20 cellular contexts compared by ENCODE assay signal in the genomic region with DNA sequence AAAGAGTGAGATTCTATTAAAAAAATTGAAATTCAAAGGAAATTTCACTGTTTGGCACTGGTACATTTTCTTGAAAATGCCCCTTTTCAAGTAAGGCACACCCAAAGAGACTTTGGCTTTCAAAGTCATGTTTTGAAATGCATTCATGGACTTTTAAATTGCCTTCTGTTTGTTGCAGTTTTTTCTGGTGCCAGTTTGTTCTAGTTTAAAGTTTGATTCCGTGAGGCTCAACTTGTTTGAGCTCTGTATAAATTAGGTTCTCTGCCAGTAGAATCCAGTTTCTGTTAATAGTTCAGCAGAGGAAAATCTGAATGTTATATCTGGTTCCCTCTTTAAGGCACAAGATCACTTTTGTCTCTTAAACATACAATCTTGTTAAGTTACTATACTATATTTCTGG. TPM values are rescaled to one million over a fixed set of nuclear protein-coding genes. Genes with fewer than 3 reads are reported as not detected.
DNase-seq lines count a peak whose midpoint lies in the region; ATAC-seq, FAIRE-seq and TF ChIP-seq lines count a peak whose summit lies in the region.
"Had no signal": no experiment of that assay in that cellular context is flagged by ENCODE, and none has a peak within 500 bp of the region (broad histone marks: within the 10 kb centered on the region; RNA-seq: fewer than 3 reads in every experiment).

No MANE protein-coding gene starts in this region.

- H3K27me3 Mint-ChIP-seq in activated CD4-positive, alpha-beta T cell treated with anti-CD3 and anti-CD28 coated beads for 36 hours: no peaks in the 10 kb centered on the region
- H3K27me3 Mint-ChIP-seq in CD4-positive, alpha-beta memory T cell: no peaks in the 10 kb centered on the region
- no peaks in the 10 kb centered on the region for H3K27me3 Mint-ChIP-seq in central memory CD8-positive, alpha-beta T cell
- H3K27me3 Mint-ChIP-seq in progenitor cell of endocrine pancreas: no peaks in the 10 kb centered on the region
- H3K27me3 Mint-ChIP-seq: naive thymus-derived CD8-positive, alpha-beta T cell had no signal

- no peaks in the 10 kb centered on the region for H3K9me3 ChIP-seq in CD4-positive, alpha-beta memory T cell (ENCODE audit: control insufficient read depth in 1 of 2, low read length in 2 of 2)
- H3K9me3 ChIP-seq: sigmoid colon had no signal

- DNase-seq in activated CD4-positive, alpha-beta T cell treated with anti-CD3 and anti-CD28 coated beads for 36 hours: no peak
- no peak for DNase-seq in activated CD4-positive, alpha-beta T cell treated with anti-CD3 and anti-CD28 coated beads for 1 hour
- no peak for DNase-seq in CD4-positive, alpha-beta memory T cell
- no peak for DNase-seq in central memory CD8-positive, alpha-beta T cell (ENCODE audit: low spot score in 2 of 2)
- DNase-seq in renal cortical epithelial cell (ENCODE audit: low read depth) (peak; percentile 72), progenitor cell of endocrine pancreas (ENCODE audit: low spot score, unreplicated experiment) (no peak), urothelium cell line (ENCODE audit: low spot score) (no peak)
- DNase-seq: 8988T; activated CD8-positive, alpha-beta memory T cell treated with anti-CD3 and anti-CD28 coated beads for 24 hours; effector CD8-positive, alpha-beta T cell; H7; naive thymus-derived CD8-positive, alpha-beta T cell; NCI-H1694; NCI-H2171 treated with DMSO at 0.1 percent for 48 hours; NCI-H526; sigmoid colon had no signal

- intact Hi-C loops in activated CD4-positive, alpha-beta T cell treated with anti-CD3 and anti-CD28 coated beads for 36 hours (cut with DNase I, micrococcal nuclease): no loop called here
- intact Hi-C loops in CD4-positive, alpha-beta memory T cell (cut with micrococcal nuclease): no loop called here

- POLR2A ChIA-PET in activated CD4-positive, alpha-beta T cell treated with anti-CD3 and anti-CD28 coated beads for 36 hours (lab: Charles Lee): no interaction called here
- POLR2A ChIA-PET in CD4-positive, alpha-beta memory T cell (lab: Charles Lee; ENCODE audit: partially characterized antibody): no interaction called here

- H3K4me1 Mint-ChIP-seq in activated CD4-positive, alpha-beta T cell treated with anti-CD3 and anti-CD28 coated beads for 36 hours: peaks cover 76% of the 10 kb centered on the region
- peaks cover 50 to 66% (median 58%) of the 10 kb centered on the region in 4 donors for H3K4me1 Mint-ChIP-seq in CD4-positive, alpha-beta memory T cell
- peaks cover 46% of the 10 kb centered on the region for H3K4me1 Mint-ChIP-seq in central memory CD8-positive, alpha-beta T cell
- peaks cover 2% of the 10 kb centered on the region for H3K4me1 Mint-ChIP-seq in progenitor cell of endocrine pancreas (ENCODE audit: low read depth)

- H3K4me1 ChIP-seq in CD4-positive, alpha-beta memory T cell (ENCODE audit: insufficient read depth, low read length): peaks cover 70% of the 10 kb centered on the region

- no peak overlapping the region for H3K4me3 Mint-ChIP-seq in activated CD4-positive, alpha-beta T cell treated with anti-CD3 and anti-CD28 coated beads for 36 hours
- H3K4me3 Mint-ChIP-seq in CD4-positive, alpha-beta memory T cell: peak overlapping the region in 2 of 8 donors; percentile 14 to 37
- no peak overlapping the region for H3K4me3 Mint-ChIP-seq in central memory CD8-positive, alpha-beta T cell
- no peak overlapping the region for H3K4me3 Mint-ChIP-seq in progenitor cell of endocrine pancreas (ENCODE audit: low read depth)

- H3K9me3 Mint-ChIP-seq in activated CD4-positive, alpha-beta T cell treated with anti-CD3 and anti-CD28 coated beads for 36 hours (ENCODE audit: low read depth): no peaks in the 10 kb centered on the region
- no peaks in the 10 kb centered on the region for H3K9me3 Mint-ChIP-seq in CD4-positive, alpha-beta memory T cell
- H3K9me3 Mint-ChIP-seq in central memory CD8-positive, alpha-beta T cell: no peaks in the 10 kb centered on the region
- H3K9me3 Mint-ChIP-seq in progenitor cell of endocrine pancreas (ENCODE audit: low read depth): no peaks in the 10 kb centered on the region
- H3K9me3 Mint-ChIP-seq: activated naive CD4-positive, alpha-beta T cell treated with anti-CD3 and anti-CD28 coated beads, Interleukin-2, amount 50 U/mL, for 72 hours; naive thymus-derived CD8-positive, alpha-beta T cell had no signal

- peaks cover 31% of the 10 kb centered on the region for H3K36me3 Mint-ChIP-seq in activated CD4-positive, alpha-beta T cell treated with anti-CD3 and anti-CD28 coated beads for 36 hours (ENCODE audit: low read depth)
- H3K36me3 Mint-ChIP-seq in CD4-positive, alpha-beta memory T cell: peaks cover 15 to 47% of the 10 kb centered on the region in 2 donors
- peaks cover 32% of the 10 kb centered on the region for H3K36me3 Mint-ChIP-seq in central memory CD8-positive, alpha-beta T cell (ENCODE audit: insufficient read depth)
- peaks cover 13% of the 10 kb centered on the region for H3K36me3 Mint-ChIP-seq in progenitor cell of endocrine pancreas (ENCODE audit: insufficient read depth)

- peak overlapping the region; percentile 68 for H3K27ac Mint-ChIP-seq in activated CD4-positive, alpha-beta T cell treated with anti-CD3 and anti-CD28 coated beads for 36 hours
- peak overlapping the region in 5 of 7 donors; percentile 10 to 81 (median 36) for H3K27ac Mint-ChIP-seq in CD4-positive, alpha-beta memory T cell
- H3K27ac Mint-ChIP-seq in central memory CD8-positive, alpha-beta T cell (ENCODE audit: low read depth): peak overlapping the region; percentile 46
- H3K27ac Mint-ChIP-seq in progenitor cell of endocrine pancreas: no peak overlapping the region

- FAIRE-seq in urothelium cell line (lab: Jason Lieb, UNC): no peak

- CTCF ChIA-PET in activated CD4-positive, alpha-beta T cell treated with anti-CD3 and anti-CD28 coated beads for 36 hours (lab: Charles Lee): interaction anchor here (0.6 kb wide), 1 partner anchor 289 kb away, joined by 3 read pairs; no protein-coding TSS in a partner anchor
- CTCF ChIA-PET in CD4-positive, alpha-beta memory T cell (lab: Charles Lee; ENCODE audit: partially characterized antibody): interaction anchor here (1.0 kb wide), 1 partner anchor 11 kb away, joined by 7 read pairs; no protein-coding TSS in a partner anchor

- H3K27me3 ChIP-seq in CD4-positive, alpha-beta memory T cell (ENCODE audit: insufficient read depth, low read length): no peaks in the 10 kb centered on the region
- H3K27me3 ChIP-seq: sigmoid colon had no signal

- no peak overlapping the region for H3K27ac ChIP-seq in CD4-positive, alpha-beta memory T cell (ENCODE audit: low read depth, low read length)

- peaks cover 13% of the 10 kb centered on the region for H3K36me3 ChIP-seq in CD4-positive, alpha-beta memory T cell (ENCODE audit: insufficient read depth, low read length)

- H3K4me3 ChIP-seq in CD4-positive, alpha-beta memory T cell (ENCODE audit: low read length in 2 of 2): no peak overlapping the region
- H3K4me3 ChIP-seq: sigmoid colon had no signal

- no peak for ATAC-seq in activated CD4-positive, alpha-beta T cell treated with anti-CD3 and anti-CD28 coated beads for 36 hours
- no peak for ATAC-seq in central memory CD8-positive, alpha-beta T cell (replicated peaks; ENCODE audit: extremely low read depth, poor library complexity, severe bottlenecking)
- no peak for ATAC-seq in HG02610 (IDR thresholded peaks at IDR 0.05; ENCODE audit: unreplicated experiment)
- ATAC-seq: activated naive CD4-positive, alpha-beta T cell treated with anti-CD3 and anti-CD28 coated beads, Interleukin-2, amount 50 U/mL, for 72 hours; esophagus mucosa; naive thymus-derived CD8-positive, alpha-beta T cell; SK-N-SH treated with all-trans-retinoic acid at 6 μM for 48 hours had no signal

- no peak for TF ChIP-seq CTCF in progenitor cell of endocrine pancreas (IDR thresholded peaks at IDR 0.05; ENCODE audit: unreplicated experiment)

RNA-seq across cellular contexts. Expression of gene ATP6V0E1, which starts 16.4 kb away (rescaled TPM):
- total RNA-seq in activated CD4-positive, alpha-beta T cell treated with anti-CD3 and anti-CD28 coated beads for 36 hours: 100 to 1,000 TPM; 102 to 109 TPM
- 100 to 1,000 TPM; 158 TPM for total RNA-seq in CD4-positive, alpha-beta memory T cell
- polyA plus RNA-seq in CD4-positive, alpha-beta memory T cell: 100 to 1,000 TPM; 450 to 559 TPM
- 282 and 284 TPM in 2 replicates for total RNA-seq in renal cortical epithelial cell
- 137 and 142 TPM in 2 replicates for total RNA-seq in progenitor cell of endocrine pancreas

RNA-seq across cellular contexts. Expression of gene RPL26L1, which starts 40.8 kb away (rescaled TPM):
- 10 to 100 TPM; 62.8 to 72.6 TPM for total RNA-seq in activated CD4-positive, alpha-beta T cell treated with anti-CD3 and anti-CD28 coated beads for 36 hours
- 10 to 100 TPM in 1 of 2 experiments, 1 to 10 TPM in 1; 9.6 to 13.3 TPM for total RNA-seq in CD4-positive, alpha-beta memory T cell
- polyA plus RNA-seq in CD4-positive, alpha-beta memory T cell: 10 to 100 TPM; 37.8 TPM
- total RNA-seq in renal cortical epithelial cell (36.0 and 53.5 TPM in 2 replicates), progenitor cell of endocrine pancreas (36.1 and 38.4 TPM in 2 replicates)

RNA-seq across cellular contexts. Expression of gene CREBRF, which starts 56.2 kb away (rescaled TPM):
- total RNA-seq in activated CD4-positive, alpha-beta T cell treated with anti-CD3 and anti-CD28 coated beads for 36 hours: 10 to 100 TPM; 10.2 to 11.3 TPM
- total RNA-seq in CD4-positive, alpha-beta memory T cell: 100 to 1,000 TPM; 102 TPM
- polyA plus RNA-seq in CD4-positive, alpha-beta memory T cell: 10 to 100 TPM; 54.8 to 93.1 TPM
- total RNA-seq in renal cortical epithelial cell (8.0 and 22.9 TPM in 2 replicates), progenitor cell of endocrine pancreas (17.4 and 17.8 TPM in 2 replicates)
